9 cellular contexts compared by ENCODE assay signal in genomic region chr12:118064608-118065007, GRCh38. TPM values are rescaled to one million over a fixed set of nuclear protein-coding genes. Genes with fewer than 3 reads are reported as not detected.
DNase-seq lines count a peak whose midpoint lies in the region; ATAC-seq and TF ChIP-seq lines count a peak whose summit lies in the region.
"Had no signal": no experiment of that assay in that cellular context is flagged by ENCODE, and none has a peak within 500 bp of the region (broad histone marks: within the 10 kb centered on the region; RNA-seq: fewer than 3 reads in every experiment).

No MANE protein-coding gene starts in this region.

- no peaks in the 10 kb centered on the region for H3K9me3 Mint-ChIP-seq in T-helper 2 cell treated with Interferon-gamma antibody and Interleukin-4, amounts not matched to agents 5 μg/mL and 100 μg/mL, for 36 hours

- no peaks in the 10 kb centered on the region for H3K27me3 Mint-ChIP-seq in T-helper 2 cell treated with Interferon-gamma antibody and Interleukin-4, amounts not matched to agents 5 μg/mL and 100 μg/mL, for 36 hours (ENCODE audit: low read depth)

- TF ChIP-seq CTCF in mucosa of descending colon (IDR thresholded peaks at IDR 0.05): no peak

- no peak overlapping the region for H3K4me3 ChIP-seq in BLaER1
- H3K4me3 ChIP-seq in mucosa of descending colon: no peak overlapping the region
- H3K4me3 ChIP-seq: SJSA1 had no signal

- H3K27ac ChIP-seq in BLaER1: no peak overlapping the region
- H3K27ac ChIP-seq: SJSA1 had no signal

- no peak for ATAC-seq in HG03108 (IDR thresholded peaks at IDR 0.05; ENCODE audit: unreplicated experiment)
- no peak for ATAC-seq in mucosa of descending colon
- ATAC-seq in HG02642 (IDR thresholded peaks at IDR 0.05; ENCODE audit: poor library complexity, unreplicated experiment): no peak

- H4K20me1 ChIP-seq in BLaER1: no peaks in the 10 kb centered on the region

- H3K4me1 Mint-ChIP-seq in T-helper 2 cell treated with Interferon-gamma antibody and Interleukin-4, amounts not matched to agents 5 μg/mL and 100 μg/mL, for 36 hours (ENCODE audit: low read depth): peaks cover 54% of the 10 kb centered on the region

- no peak overlapping the region for H3K9ac ChIP-seq in BLaER1

- peak overlapping the region; percentile 76 for H3K27ac Mint-ChIP-seq in T-helper 2 cell treated with Interferon-gamma antibody and Interleukin-4, amounts not matched to agents 5 μg/mL and 100 μg/mL, for 36 hours

- H3K4me1 ChIP-seq in BLaER1: peaks cover 48% of the 10 kb centered on the region
- H3K4me1 ChIP-seq in mucosa of descending colon (ENCODE audit: low read depth): peaks cover 17% of the 10 kb centered on the region

- peaks cover 15% of the 10 kb centered on the region for H3K27me3 ChIP-seq in BLaER1
- H3K27me3 ChIP-seq: SJSA1 had no signal

- peak overlapping the region; percentile 33 for H3K4me2 ChIP-seq in BLaER1

- no peaks in the 10 kb centered on the region for H3K36me3 Mint-ChIP-seq in T-helper 2 cell treated with Interferon-gamma antibody and Interleukin-4, amounts not matched to agents 5 μg/mL and 100 μg/mL, for 36 hours (ENCODE audit: low read depth)

- DNase-seq in GM19238 (ENCODE audit: insufficient read length, low spot score) (peak; percentile 26), iPS-NIHi11 (ENCODE audit: low spot score) (peak; percentile 46), mucosa of descending colon (no peak), NCI-H187 treated with DMSO at 0.1 percent for 48 hours (lab: John Stamatoyannopoulos, UW) (no peak)
- no peak for DNase-seq in T-helper 2 cell treated with Interferon-gamma antibody and Interleukin-4, amounts not matched to agents 5 μg/mL and 100 μg/mL, for 36 hours (ENCODE audit: low spot score)

- intact Hi-C loops in mucosa of descending colon (cut with DNase I, micrococcal nuclease): no loop called here

- H3K36me3 ChIP-seq in BLaER1 (peaks cover 28% of the 10 kb centered on the region), mucosa of descending colon (ENCODE audit: low read depth) (no peaks in the 10 kb centered on the region)

- peak overlapping the region; percentile 99 for H3K4me3 Mint-ChIP-seq in T-helper 2 cell treated with Interferon-gamma antibody and Interleukin-4, amounts not matched to agents 5 μg/mL and 100 μg/mL, for 36 hours

- H3K9me3 ChIP-seq in BLaER1 (no peaks in the 10 kb centered on the region), mucosa of descending colon (no peaks in the 10 kb centered on the region)
- H3K9me3 ChIP-seq: SJSA1 had no signal

RNA-seq across cellular contexts. Expression of gene WSB2, which starts 3.6 kb away (rescaled TPM):
- total RNA-seq in mucosa of descending colon: 100 to 1,000 TPM; 103 to 159 (median 119) TPM

RNA-seq across cellular contexts. Expression of gene VSIG10, which starts 39.2 kb away (rescaled TPM):
- 100 to 1,000 TPM in 1 of 3 donors, 10 to 100 TPM in 2; 56.2 to 131 (median 68.7) TPM for total RNA-seq in mucosa of descending colon

RNA-seq across cellular contexts. Expression of gene RFC5, which starts 48.1 kb away (rescaled TPM):
- total RNA-seq in mucosa of descending colon: 10 to 100 TPM in 2 of 3 donors, 1 to 10 TPM in 1; 9.8 to 14.7 (median 14.0) TPM

Comparison
In these comparisons a context has a peak if more than half of its experiments do, and no peak if none do; other contexts are left out.
1. DNase-seq: peak in GM19238 (single experiment) and iPS-NIHi11 (single experiment); none in T-helper 2 cell treated with Interferon-gamma antibody and Interleukin-4, amounts not matched to agents 5 μg/mL and 100 μg/mL, for 36 hours (single experiment), mucosa of descending colon (0 of 3) and NCI-H187 treated with DMSO at 0.1 percent for 48 hours (single experiment).